Comparison of ENCODE assay signal across 8 cellular contexts in genomic region chr7:76626581-76626980, GRCh38. TPM values are rescaled to one million over a fixed set of nuclear protein-coding genes. Genes with fewer than 3 reads are reported as not detected.
DNase-seq lines count a peak whose midpoint lies in the region; ATAC-seq and TF ChIP-seq lines count a peak whose summit lies in the region.
"Not testable (repeated sequence)": the region's sequence is repeated elsewhere in the genome, so short reads cannot be mapped to it uniquely, and the experiment has no call there.

No MANE protein-coding gene starts in this region.

- H3K4me3 ChIP-seq in ACC112 (ENCODE audit: low read depth, low read length) (peak overlapping the region; percentile 77), duodenal mucosa (ENCODE audit: low read depth in 1 of 2, low read length in 2 of 2) (peak overlapping the region; percentile 43 to 50), psoas muscle (peak overlapping the region; percentile 72)

- intact Hi-C loops in psoas muscle (cut with DNase I) = not testable (repeated sequence)

- 0 to 1% (median 0%) methylated on average over 9 to 22 of the region's 34 CpGs for WGBS in psoas muscle, 3 donors

- ATAC-seq in GM19395 (IDR thresholded peaks at IDR 0.05; ENCODE audit: unreplicated experiment) = peak; percentile 55
- peak; percentile 54 for ATAC-seq in HG03045 (IDR thresholded peaks at IDR 0.05; ENCODE audit: unreplicated experiment)
- ATAC-seq in psoas muscle = peak; percentile 50 to 76 (median 67)

- not testable (repeated sequence) for TF ChIP-seq CTCF in psoas muscle (IDR thresholded peaks at IDR 0.05)

- not testable (repeated sequence) for H3K4me1 ChIP-seq in ACC112 (ENCODE audit: control insufficient read depth, insufficient read depth, low read length, unreplicated experiment); duodenal mucosa (ENCODE audit: control insufficient read depth in 1 of 2, insufficient read depth in 2 of 2, low read length in 2 of 2); psoas muscle

- not testable (repeated sequence) for H3K36me3 ChIP-seq in ACC112 (ENCODE audit: insufficient read depth, low read length); duodenal mucosa (ENCODE audit: control insufficient read depth in 1 of 2, insufficient read depth in 2 of 2, low read length in 2 of 2)
- peaks cover 0 to 23% of the 10 kb centered on the region in 2 donors for H3K36me3 ChIP-seq in psoas muscle (ENCODE audit: insufficient read depth in 1 of 2, low read depth in 1 of 2)

- H3K9ac ChIP-seq in duodenal mucosa (ENCODE audit: low read depth in 1 of 2, low read length in 2 of 2) = peak overlapping the region in 1 of 2 donors; percentile 38

- not testable (repeated sequence) for H3K9me3 ChIP-seq in duodenal mucosa (ENCODE audit: control insufficient read depth in 1 of 2, low read length in 2 of 2); psoas muscle

- H3K27ac ChIP-seq in ACC112 (ENCODE audit: low read depth, low read length) = peak overlapping the region; percentile 34; the same call in 1 of the 2 replicates
- H3K27ac ChIP-seq in duodenal mucosa (ENCODE audit: low read depth, low read length) = not testable (repeated sequence)
- H3K27ac ChIP-seq in psoas muscle = peak overlapping the region; percentile 90

- peak; percentile 22 for DNase-seq in NCI-H82 (lab: John Stamatoyannopoulos, UW)
- DNase-seq in activated CD8-positive, alpha-beta memory T cell treated with anti-CD3 and anti-CD28 coated beads, Interleukin-2, amount 50 U/mL, for 4 hours = peak; percentile 21
- DNase-seq in islet precursor cell = peak; percentile 56
- DNase-seq in psoas muscle = peak; percentile 19 to 52

- H2AFZ ChIP-seq in ACC112 (ENCODE audit: low read length, unreplicated experiment) = not testable (repeated sequence)

- not testable (repeated sequence) for H3K79me2 ChIP-seq in ACC112 (ENCODE audit: control insufficient read depth, insufficient read depth, low read length, unreplicated experiment)

- H3K27me3 ChIP-seq in ACC112 (ENCODE audit: insufficient read depth, low read length); duodenal mucosa (ENCODE audit: control insufficient read depth in 1 of 2, insufficient read depth in 2 of 2, low read length in 2 of 2); psoas muscle (ENCODE audit: insufficient read depth in 3 of 3, low read length in 2 of 3): not testable (repeated sequence)

RNA-seq across cellular contexts. Expression of gene POMZP3, which starts 0.5 kb away (rescaled TPM):
- total RNA-seq in psoas muscle = 10 to 100 TPM in 2 of 4 donors, 1 to 10 TPM in 2; 3.5 to 30.5 (median 13.7) TPM
- 10 to 100 TPM in 2 of 3 donors, 1 to 10 TPM in 1; 3.7 to 19.1 (median 10.3) TPM for polyA plus RNA-seq in psoas muscle
